ENCODE assay signal across 17 cellular contexts in genomic region chr3:46972396-46972795, GRCh38. TPM values are rescaled to one million over a fixed set of nuclear protein-coding genes. Genes with fewer than 3 reads are reported as not detected.
DNase-seq lines count a peak whose midpoint lies in the region; ATAC-seq and TF ChIP-seq lines count a peak whose summit lies in the region.
"Had no signal": no experiment of that assay in that cellular context is flagged by ENCODE, and none has a peak within 500 bp of the region (broad histone marks: within the 10 kb centered on the region; RNA-seq: fewer than 3 reads in every experiment).

No MANE protein-coding gene starts in this region.

- H3K4me2 ChIP-seq in OCI-LY7 (ENCODE audit: low read length): peak overlapping the region; percentile 88
- no peak overlapping the region for H3K4me2 ChIP-seq in PC-9
- H3K4me2 ChIP-seq: smooth muscle cell had no signal

- H3K27ac Mint-ChIP-seq in activated naive CD4-positive, alpha-beta T cell treated with anti-CD3 and anti-CD28 coated beads, Interleukin-2, amount 50 U/mL, for 24 hours: peak overlapping the region; percentile 65
- H3K27ac Mint-ChIP-seq in brain (peak overlapping the region in 1 of 5 experiments; percentile 21), type B pancreatic cell (no peak overlapping the region)

- H3K4me3 ChIP-seq in OCI-LY7 (ENCODE audit: low read depth, low read length, poor library complexity, severe bottlenecking): peak overlapping the region; percentile 56
- no peak overlapping the region for H3K4me3 ChIP-seq in PC-9
- H3K4me3 ChIP-seq: gastrocnemius medialis, ovary, smooth muscle cell, suprapubic skin had no signal

- H3K9me2 ChIP-seq in OCI-LY7 (ENCODE audit: insufficient read depth, low read length) (no peaks in the 10 kb centered on the region), PC-9 (ENCODE audit: insufficient read depth) (no peaks in the 10 kb centered on the region)

- CTCF ChIA-PET in OCI-LY7 (lab: Charles Lee; ENCODE audit: unreplicated experiment): no interaction called here
- CTCF ChIA-PET in PC-9 (lab: Charles Lee): no interaction called here

- POLR2A ChIA-PET in OCI-LY7 (lab: Charles Lee) (interaction anchor here (0.6 to 1.1 kb wide), 3 partner anchors 26 to 99 kb away, joined by 3 to 7 read pairs (median 4); no protein-coding TSS in a partner anchor), PC-9 (lab: Charles Lee; ENCODE audit: unreplicated experiment) (no interaction called here)

- no peak for DNase-seq in activated naive CD4-positive, alpha-beta T cell treated with Interleukin-2 at 50 U/mL for 16 hours
- DNase-seq in OCI-LY7 (ENCODE audit: low spot score): peak; percentile 47
- DNase-seq in type B pancreatic cell (ENCODE audit: extremely low spot score, unreplicated experiment): no peak
- no peak for DNase-seq in DMS79 treated with DMSO at 0.1 percent for 48 hours (lab: John Stamatoyannopoulos, UW)
- DNase-seq in PC-9: no peak
- DNase-seq: activated effector memory CD4-positive, alpha-beta T cell treated with anti-CD3 and anti-CD28 coated beads, Interleukin-2, amount 50 U/mL, for 16 hours; caudate nucleus; gastrocnemius medialis; NCI-H1092; NCI-H2227 treated with DMSO at 0.1 percent for 48 hours; ovary; PC-3 had no signal

- no peak overlapping the region for H2AFZ ChIP-seq in OCI-LY7 (ENCODE audit: low read length)
- H2AFZ ChIP-seq in PC-9: no peak overlapping the region

- BruUV-seq in OCI-LY7 (replicated peaks; lab: Mats Ljungman, UMichigan): TSS peak; percentile 49
- no TSS peak for BruUV-seq in PC-9 (replicated peaks; lab: Mats Ljungman, UMichigan)

- intact Hi-C loops in OCI-LY7 (cut with micrococcal nuclease; ENCODE audit: unreplicated experiment): loop anchor here (1.0 to 5.0 kb wide), 2 partner anchors 45 to 425 kb away; no protein-coding TSS in a partner anchor
- intact Hi-C loops in PC-9 (cut with micrococcal nuclease; ENCODE audit: unreplicated experiment): no loop called here

- H3K27me3 Mint-ChIP-seq in activated naive CD4-positive, alpha-beta T cell treated with anti-CD3 and anti-CD28 coated beads, Interleukin-2, amount 50 U/mL, for 24 hours: no peaks in the 10 kb centered on the region
- H3K27me3 Mint-ChIP-seq in brain (peaks cover 8% of the 10 kb centered on the region), type B pancreatic cell (no peaks in the 10 kb centered on the region)

- peaks cover 7% of the 10 kb centered on the region for H3F3A ChIP-seq in PC-9 (ENCODE audit: insufficient read depth, low read depth)

- peaks cover 80% of the 10 kb centered on the region for H3K36me3 ChIP-seq in OCI-LY7 (ENCODE audit: insufficient read depth, low read length)
- H3K36me3 ChIP-seq in PC-9 (ENCODE audit: low read depth): no peaks in the 10 kb centered on the region; the same call in 1 of the 2 replicates
- H3K36me3 ChIP-seq: gastrocnemius medialis, ovary had no signal

- H3K9me3 ChIP-seq in OCI-LY7 (ENCODE audit: low read length) (no peaks in the 10 kb centered on the region), PC-9 (ENCODE audit: insufficient read depth, low read depth) (no peaks in the 10 kb centered on the region)
- H3K9me3 ChIP-seq: gastrocnemius medialis, ovary, suprapubic skin had no signal

- peaks cover 87% of the 10 kb centered on the region for H3K4me1 Mint-ChIP-seq in activated naive CD4-positive, alpha-beta T cell treated with anti-CD3 and anti-CD28 coated beads, Interleukin-2, amount 50 U/mL, for 24 hours
- H3K4me1 Mint-ChIP-seq in brain (peaks cover 77% of the 10 kb centered on the region), type B pancreatic cell (ENCODE audit: unreplicated experiment) (peaks cover 40% of the 10 kb centered on the region)

- peaks cover 37% of the 10 kb centered on the region for H4K20me1 ChIP-seq in OCI-LY7 (ENCODE audit: insufficient read depth, low read length)
- H4K20me1 ChIP-seq in PC-9 (ENCODE audit: insufficient read depth): peaks cover 73% of the 10 kb centered on the region

- H3K4me3 Mint-ChIP-seq in activated naive CD4-positive, alpha-beta T cell treated with anti-CD3 and anti-CD28 coated beads, Interleukin-2, amount 50 U/mL, for 24 hours: peak overlapping the region; percentile 69
- H3K4me3 Mint-ChIP-seq in brain (peak overlapping the region in 4 of 5 experiments; percentile 32 to 74 (median 50)), type B pancreatic cell (peak overlapping the region; percentile 34)

- peaks cover 9% of the 10 kb centered on the region for H3K36me3 Mint-ChIP-seq in activated naive CD4-positive, alpha-beta T cell treated with anti-CD3 and anti-CD28 coated beads, Interleukin-2, amount 50 U/mL, for 24 hours
- H3K36me3 Mint-ChIP-seq in brain: peaks cover 41% of the 10 kb centered on the region
- peaks cover 14% of the 10 kb centered on the region for H3K36me3 Mint-ChIP-seq in type B pancreatic cell

- no peaks in the 10 kb centered on the region for H3K27me3 ChIP-seq in PC-9 (ENCODE audit: insufficient read depth, low read depth)
- H3K27me3 ChIP-seq: gastrocnemius medialis, ovary, suprapubic skin had no signal

- no peak for ATAC-seq in HG02970 (IDR thresholded peaks at IDR 0.05; ENCODE audit: low FRiP score, unreplicated experiment)
- ATAC-seq: gastrocnemius medialis, PC-3 had no signal

- H3K9me3 Mint-ChIP-seq in activated naive CD4-positive, alpha-beta T cell treated with anti-CD3 and anti-CD28 coated beads, Interleukin-2, amount 50 U/mL, for 24 hours: no peaks in the 10 kb centered on the region
- H3K9me3 Mint-ChIP-seq in brain (peaks cover 0 to 7% (median 0%) of the 10 kb centered on the region in 5 experiments), type B pancreatic cell (no peaks in the 10 kb centered on the region)

- TF ChIP-seq CTCF in OCI-LY7 (conservative IDR thresholded peaks at IDR 0.05; ENCODE audit: low read length) (no peak), brain (conservative IDR thresholded peaks at IDR 0.05) (no peak), type B pancreatic cell (conservative IDR thresholded peaks at IDR 0.05) (no peak), PC-9 (conservative IDR thresholded peaks at IDR 0.05) (no peak)

- H3K4me1 ChIP-seq in OCI-LY7 (ENCODE audit: insufficient read depth, low read length, poor library complexity, severe bottlenecking) (peaks cover 83% of the 10 kb centered on the region), PC-9 (replicated peaks; ENCODE audit: insufficient read depth) (peaks cover 10% of the 10 kb centered on the region)

- H3K27ac ChIP-seq in OCI-LY7 (ENCODE audit: low read depth, low read length, poor library complexity, severe bottlenecking) (peak overlapping the region; percentile 87), PC-9 (no peak overlapping the region)
- H3K27ac ChIP-seq: ovary, suprapubic skin had no signal

- H3K79me2 ChIP-seq in OCI-LY7 (ENCODE audit: insufficient read depth, low read depth, low read length) (peaks cover 89% of the 10 kb centered on the region), PC-9 (ENCODE audit: low read depth) (peaks cover 89% of the 10 kb centered on the region)

RNA-seq across cellular contexts. Expression of gene CCDC12, which starts 4.1 kb away (rescaled TPM):
- 74.9 and 102 TPM in 2 replicates for total RNA-seq in OCI-LY7 (2014; rRNA removed; shearing (Covaris generic))
- 107 and 116 TPM in 2 replicates for total RNA-seq in OCI-LY7 (2022)
- polyA plus RNA-seq in brain (ENCODE audit: insufficient read depth, low read depth, low replicate concordance): 36.7 TPM
- 46.7 and 49.7 TPM in 2 replicates for total RNA-seq in type B pancreatic cell (ENCODE audit: low replicate concordance)
- 39.3 and 43.1 TPM in 2 replicates for total RNA-seq in PC-9 (2021)

RNA-seq across cellular contexts. Expression of gene NBEAL2, which starts 7.1 kb away (rescaled TPM):
- 53.3 and 74.9 TPM in 2 replicates for total RNA-seq in OCI-LY7 (2014; rRNA removed; shearing (Covaris generic))
- 129 and 149 TPM in 2 replicates for total RNA-seq in OCI-LY7 (2022)
- 4.6 TPM for polyA plus RNA-seq in brain (ENCODE audit: insufficient read depth, low read depth, low replicate concordance)
- 115 and 241 TPM in 2 replicates for total RNA-seq in type B pancreatic cell (ENCODE audit: low replicate concordance)
- total RNA-seq in PC-9 (2021): 69.7 and 81.0 TPM in 2 replicates
